In genomic region chr1:175118375-175118774, GRCh38 we compare ENCODE assay signal across 17 cellular contexts. TPM values are rescaled to one million over a fixed set of nuclear protein-coding genes. Genes with fewer than 3 reads are reported as not detected.
"Had no signal": no experiment of that assay in that cellular context is flagged by ENCODE, and none has a peak within 500 bp of the region (broad histone marks: within the 10 kb centered on the region; RNA-seq: fewer than 3 reads in every experiment).

No MANE protein-coding gene starts in this region.

- H3K27me3 ChIP-seq: colonic mucosa, suprapubic skin had no signal

- H3K27ac ChIP-seq: colonic mucosa, prostate gland, suprapubic skin had no signal

- H3K4me1 ChIP-seq: colonic mucosa, prostate gland, suprapubic skin had no signal

- FAIRE-seq: endothelial cell of umbilical vein had no signal

- H3K36me3 ChIP-seq: colonic mucosa, prostate gland, suprapubic skin had no signal

- H3K4me3 ChIP-seq: colonic mucosa, prostate gland, suprapubic skin had no signal

- H3K9me3 ChIP-seq: colonic mucosa, prostate gland had no signal

- ATAC-seq: activated T-helper 17 cell treated with anti-CD3 and anti-CD28 coated beads, Interleukin-2, amount 50 U/mL, for 72 hours; natural killer cell treated with Interleukin-12 subunit alpha and Interleukin-12 subunit beta and Interleukin-15 and Interleukin-18, amount 100 ng/mL, for 72 hours; stimulated activated naive CD8-positive, alpha-beta T cell treated with anti-CD3 and anti-CD28 coated beads, Interleukin-15, Interleukin-2, amounts not matched to agents 100 U/mL and 50 U/mL, for 24 hours had no signal

- DNase-seq: activated B cell treated with CpG ODN at 0.5 μM for 24 hours; activated CD4-positive, alpha-beta T cell treated with anti-CD3 and anti-CD28 coated beads, Interleukin-2, amount 10 ng/mL, durations not matched to agents 7 days and 5 days; activated CD8-positive, alpha-beta memory T cell treated with anti-CD3 and anti-CD28 coated beads for 24 hours; activated naive CD4-positive, alpha-beta T cell treated with anti-CD3 and anti-CD28 coated beads, Interleukin-2, amount 10 ng/mL, durations not matched to agents 7 days and 5 days; activated T-cell treated with anti-CD3 and anti-CD28 coated beads for 4 hours; colonic mucosa; foreskin melanocyte; mammary epithelial cell; occipital lobe; stimulated activated CD4-positive, alpha-beta T cell treated with anti-CD3 and anti-CD28 coated beads, Interleukin-12 subunit alpha, Interleukin-12 subunit beta, amount 100 ng/mL, for 4 hours; stimulated activated naive CD8-positive, alpha-beta T cell treated with anti-CD3 and anti-CD28 coated beads, Interleukin-15, Interleukin-2, amounts not matched to agents 100 U/mL and 50 U/mL, for 24 hours had no signal

RNA-seq across cellular contexts. Expression of gene TNN, which starts 50.7 kb away (rescaled TPM):
- total RNA-seq: activated B cell treated with CpG ODN at 0.5 μM for 24 hours; activated CD4-positive, alpha-beta T cell treated with anti-CD3 and anti-CD28 coated beads, Interleukin-2, amount 10 ng/mL, durations not matched to agents 7 days and 5 days; activated T-helper 17 cell treated with anti-CD3 and anti-CD28 coated beads, Interleukin-2, amount 50 U/mL, for 72 hours; cardiac septum; endothelial cell of umbilical vein; mammary epithelial cell; natural killer cell treated with Interleukin-12 subunit alpha and Interleukin-12 subunit beta and Interleukin-15 and Interleukin-18, amount 100 ng/mL, for 72 hours had no signal
- polyA plus RNA-seq: endothelial cell of umbilical vein, mammary epithelial cell had no signal
